8 cellular contexts compared by ENCODE assay signal in the genomic region with DNA sequence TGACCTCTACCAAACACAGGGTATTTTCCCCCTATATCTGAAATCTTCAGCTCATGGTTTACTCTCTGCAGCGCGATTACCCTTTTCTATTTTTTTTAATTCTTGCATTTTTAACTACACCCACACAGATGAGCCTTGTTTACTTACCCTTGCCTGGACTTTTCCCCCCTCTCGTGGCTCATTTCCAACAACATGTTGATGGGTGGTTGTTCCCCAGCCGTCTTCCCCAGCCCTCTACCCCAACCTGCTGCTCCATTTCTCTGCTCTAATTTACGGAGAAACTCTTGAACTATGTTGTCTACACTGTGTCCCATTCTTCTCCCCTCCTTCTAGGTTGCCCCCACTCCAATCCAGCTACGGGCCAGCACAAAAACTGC. TPM values are rescaled to one million over a fixed set of nuclear protein-coding genes. Genes with fewer than 3 reads are reported as not detected.
DNase-seq lines count a peak whose midpoint lies in the region; ATAC-seq and TF ChIP-seq lines count a peak whose summit lies in the region.

No MANE protein-coding gene starts in this region.

- H3K9me3 ChIP-seq in BLaER1 (peaks cover 70% of the 10 kb centered on the region), KOPT-K1 (ENCODE audit: insufficient read depth, low read length, poor library complexity, severe bottlenecking) (peaks cover 42% of the 10 kb centered on the region)

- peak overlapping the region; percentile 86 for H3K4me2 ChIP-seq in BLaER1

- no peak overlapping the region for H3K27ac Mint-ChIP-seq in natural killer cell

- H3K9ac ChIP-seq in BLaER1 = peak overlapping the region; percentile 86

- peaks cover 5 to 9% of the 10 kb centered on the region in 2 donors for H3K9me3 Mint-ChIP-seq in natural killer cell

- H4K20me1 ChIP-seq in BLaER1 = no peaks in the 10 kb centered on the region

- peaks cover 20% of the 10 kb centered on the region for H3K36me3 Mint-ChIP-seq in natural killer cell

- H3K36me3 ChIP-seq in BLaER1 (peaks cover 74% of the 10 kb centered on the region), KOPT-K1 (ENCODE audit: insufficient read depth, low read length) (peaks cover 31% of the 10 kb centered on the region)

- intact Hi-C loops in natural killer cell (cut with micrococcal nuclease) = loop anchor here (2.0 kb wide), 1 partner anchor 309 kb away; a partner anchor contains a TSS

- no peak for TF ChIP-seq CTCF in natural killer cell (IDR thresholded peaks at IDR 0.05)

- DNase-seq in epithelial cell of prostate (ENCODE audit: low read depth, low spot score) (no peak), natural killer cell (no peak), Kasumi-1 (lab: John Stamatoyannopoulos, UW) (no peak), AML-193 (lab: John Stamatoyannopoulos, UW) (no peak)

- H3K27me3 ChIP-seq in BLaER1 = no peaks in the 10 kb centered on the region

- peak overlapping the region; percentile 77 for H3K4me3 ChIP-seq in BLaER1

- no peaks in the 10 kb centered on the region for H3K27me3 Mint-ChIP-seq in natural killer cell (ENCODE audit: low read depth in 2 of 2)

- peaks cover 18% of the 10 kb centered on the region for H3K4me1 ChIP-seq in BLaER1

- no peak overlapping the region for H3K4me3 Mint-ChIP-seq in natural killer cell

- ATAC-seq in natural killer cell = peak in 2 of 3 donors; percentile 6 to 9
- ATAC-seq in GM18519 (IDR thresholded peaks at IDR 0.05; ENCODE audit: low FRiP score, unreplicated experiment) = no peak
- ATAC-seq in HG03039 (IDR thresholded peaks at IDR 0.05; ENCODE audit: unreplicated experiment) = no peak

- H3K27ac ChIP-seq in BLaER1 = peak overlapping the region; percentile 87
- peak overlapping the region; percentile 76 for H3K27ac ChIP-seq in KOPT-K1 (ENCODE audit: low read depth, low read length, poor library complexity, severe bottlenecking)
- H3K27ac ChIP-seq in epithelial cell of prostate = peak overlapping the region; percentile 71

- peaks cover 0 to 6% of the 10 kb centered on the region in 2 donors for H3K4me1 Mint-ChIP-seq in natural killer cell

RNA-seq across cellular contexts. Expression of a gene that starts 0.7 kb away (rescaled TPM):
- 1 to 10 TPM; 2.6 to 6.8 (median 5.0) TPM for total RNA-seq in natural killer cell

RNA-seq across cellular contexts. Expression of a gene that starts 13.2 kb away (rescaled TPM):
- total RNA-seq in natural killer cell = 10 to 100 TPM in 2 of 3 donors, 1 to 10 TPM in 1; 7.1 to 19.5 (median 10.0) TPM

Comparison
In these comparisons a context has a peak if more than half of its experiments do, and no peak if none do; other contexts are left out.
1. ATAC-seq: peak in natural killer cell (2 of 3); none in GM18519 (single experiment) and HG03039 (single experiment).
2. Peak in every context shown above with its lines, with median percentiles within 50 percentile points of each other: H3K27ac ChIP-seq.